1 cellular context compared by ENCODE assay signal in the genomic region with DNA sequence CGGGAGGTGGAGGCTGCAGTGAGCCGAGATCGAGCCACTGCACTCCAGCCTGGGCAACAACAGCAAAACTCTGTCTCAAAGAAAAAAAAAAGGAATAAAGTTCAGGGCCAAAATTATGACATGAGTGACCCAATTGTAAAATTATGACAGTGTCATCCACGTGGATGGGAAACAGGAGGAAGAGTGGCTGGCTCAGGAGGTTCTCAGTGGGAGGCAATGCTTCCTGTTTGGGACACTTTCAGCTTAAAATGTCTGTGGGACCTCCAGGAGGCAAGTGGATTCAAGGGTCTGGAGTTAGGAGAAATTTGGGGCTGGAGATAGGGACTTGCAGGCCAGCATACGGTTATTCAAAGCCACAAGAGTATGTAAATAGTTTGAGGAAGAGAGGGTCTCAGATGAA.
TF ChIP-seq lines count a peak whose summit lies in the region.

No MANE protein-coding gene starts in this region.

TF ChIP-seq in GM23338, 12 proteins besides CTCF, POLR2A, EP300 and RAD21 (continued from another document):
- TF ChIP-seq ETS1 (IDR thresholded peaks at IDR 0.05) = no peak
- TF ChIP-seq, protein P1, sequence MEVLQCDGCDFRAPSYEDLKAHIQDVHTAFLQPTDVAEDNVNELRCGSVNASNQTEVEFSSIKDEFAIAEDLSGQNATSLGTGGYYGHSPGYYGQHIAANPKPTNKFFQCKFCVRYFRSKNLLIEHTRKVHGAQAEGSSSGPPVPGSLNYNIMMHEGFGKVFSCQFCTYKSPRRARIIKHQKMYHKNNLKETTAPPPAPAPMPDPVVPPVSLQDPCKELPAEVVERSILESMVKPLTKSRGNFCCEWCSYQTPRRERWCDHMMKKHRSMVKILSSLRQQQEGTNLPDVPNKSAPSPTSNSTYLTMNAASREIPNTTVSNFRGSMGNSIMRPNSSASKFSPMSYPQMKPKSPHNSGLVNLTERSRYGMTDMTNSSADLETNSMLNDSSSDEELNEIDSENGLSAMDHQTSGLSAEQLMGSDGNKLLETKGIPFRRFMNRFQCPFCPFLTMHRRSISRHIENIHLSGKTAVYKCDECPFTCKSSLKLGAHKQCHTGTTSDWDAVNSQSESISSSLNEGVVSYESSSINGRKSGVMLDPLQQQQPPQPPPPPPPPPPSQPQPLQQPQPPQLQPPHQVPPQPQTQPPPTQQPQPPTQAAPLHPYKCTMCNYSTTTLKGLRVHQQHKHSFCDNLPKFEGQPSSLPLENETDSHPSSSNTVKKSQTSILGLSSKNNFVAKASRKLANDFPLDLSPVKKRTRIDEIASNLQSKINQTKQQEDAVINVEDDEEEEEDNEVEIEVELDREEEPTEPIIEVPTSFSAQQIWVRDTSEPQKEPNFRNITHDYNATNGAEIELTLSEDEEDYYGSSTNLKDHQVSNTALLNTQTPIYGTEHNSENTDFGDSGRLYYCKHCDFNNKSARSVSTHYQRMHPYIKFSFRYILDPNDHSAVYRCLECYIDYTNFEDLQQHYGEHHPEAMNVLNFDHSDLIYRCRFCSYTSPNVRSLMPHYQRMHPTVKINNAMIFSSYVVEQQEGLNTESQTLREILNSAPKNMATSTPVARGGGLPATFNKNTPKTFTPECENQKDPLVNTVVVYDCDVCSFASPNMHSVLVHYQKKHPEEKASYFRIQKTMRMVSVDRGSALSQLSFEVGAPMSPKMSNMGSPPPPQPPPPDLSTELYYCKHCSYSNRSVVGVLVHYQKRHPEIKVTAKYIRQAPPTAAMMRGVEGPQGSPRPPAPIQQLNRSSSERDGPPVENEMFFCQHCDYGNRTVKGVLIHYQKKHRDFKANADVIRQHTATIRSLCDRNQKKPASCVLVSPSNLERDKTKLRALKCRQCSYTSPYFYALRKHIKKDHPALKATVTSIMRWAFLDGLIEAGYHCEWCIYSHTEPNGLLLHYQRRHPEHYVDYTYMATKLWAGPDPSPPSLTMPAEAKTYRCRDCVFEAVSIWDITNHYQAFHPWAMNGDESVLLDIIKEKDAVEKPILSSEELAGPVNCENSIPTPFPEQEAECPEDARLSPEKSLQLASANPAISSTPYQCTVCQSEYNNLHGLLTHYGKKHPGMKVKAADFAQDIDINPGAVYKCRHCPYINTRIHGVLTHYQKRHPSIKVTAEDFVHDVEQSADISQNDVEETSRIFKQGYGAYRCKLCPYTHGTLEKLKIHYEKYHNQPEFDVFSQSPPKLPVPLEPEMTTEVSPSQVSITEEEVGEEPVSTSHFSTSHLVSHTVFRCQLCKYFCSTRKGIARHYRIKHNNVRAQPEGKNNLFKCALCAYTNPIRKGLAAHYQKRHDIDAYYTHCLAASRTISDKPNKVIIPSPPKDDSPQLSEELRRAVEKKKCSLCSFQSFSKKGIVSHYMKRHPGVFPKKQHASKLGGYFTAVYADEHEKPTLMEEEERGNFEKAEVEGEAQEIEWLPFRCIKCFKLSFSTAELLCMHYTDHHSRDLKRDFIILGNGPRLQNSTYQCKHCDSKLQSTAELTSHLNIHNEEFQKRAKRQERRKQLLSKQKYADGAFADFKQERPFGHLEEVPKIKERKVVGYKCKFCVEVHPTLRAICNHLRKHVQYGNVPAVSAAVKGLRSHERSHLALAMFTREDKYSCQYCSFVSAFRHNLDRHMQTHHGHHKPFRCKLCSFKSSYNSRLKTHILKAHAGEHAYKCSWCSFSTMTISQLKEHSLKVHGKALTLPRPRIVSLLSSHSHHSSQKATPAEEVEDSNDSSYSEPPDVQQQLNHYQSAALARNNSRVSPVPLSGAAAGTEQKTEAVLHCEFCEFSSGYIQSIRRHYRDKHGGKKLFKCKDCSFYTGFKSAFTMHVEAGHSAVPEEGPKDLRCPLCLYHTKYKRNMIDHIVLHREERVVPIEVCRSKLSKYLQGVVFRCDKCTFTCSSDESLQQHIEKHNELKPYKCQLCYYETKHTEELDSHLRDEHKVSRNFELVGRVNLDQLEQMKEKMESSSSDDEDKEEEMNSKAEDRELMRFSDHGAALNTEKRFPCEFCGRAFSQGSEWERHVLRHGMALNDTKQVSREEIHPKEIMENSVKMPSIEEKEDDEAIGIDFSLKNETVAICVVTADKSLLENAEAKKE (CRISPR knock-in tag; IDR thresholded peaks at IDR 0.05) = no peak
- no peak for TF ChIP-seq POLR2AphosphoS5 (IDR thresholded peaks at IDR 0.05; ENCODE audit: low read depth)
- TF ChIP-seq ZNF114 (CRISPR knock-in tag; IDR thresholded peaks at IDR 0.05) = no peak
- no peak for TF ChIP-seq REST (IDR thresholded peaks at IDR 0.05; ENCODE audit: unreplicated experiment)
TF ChIP-seq in GM23338: peak in this region for 0.
